ENCODE assay signal across 8 cellular contexts in the genomic region with DNA sequence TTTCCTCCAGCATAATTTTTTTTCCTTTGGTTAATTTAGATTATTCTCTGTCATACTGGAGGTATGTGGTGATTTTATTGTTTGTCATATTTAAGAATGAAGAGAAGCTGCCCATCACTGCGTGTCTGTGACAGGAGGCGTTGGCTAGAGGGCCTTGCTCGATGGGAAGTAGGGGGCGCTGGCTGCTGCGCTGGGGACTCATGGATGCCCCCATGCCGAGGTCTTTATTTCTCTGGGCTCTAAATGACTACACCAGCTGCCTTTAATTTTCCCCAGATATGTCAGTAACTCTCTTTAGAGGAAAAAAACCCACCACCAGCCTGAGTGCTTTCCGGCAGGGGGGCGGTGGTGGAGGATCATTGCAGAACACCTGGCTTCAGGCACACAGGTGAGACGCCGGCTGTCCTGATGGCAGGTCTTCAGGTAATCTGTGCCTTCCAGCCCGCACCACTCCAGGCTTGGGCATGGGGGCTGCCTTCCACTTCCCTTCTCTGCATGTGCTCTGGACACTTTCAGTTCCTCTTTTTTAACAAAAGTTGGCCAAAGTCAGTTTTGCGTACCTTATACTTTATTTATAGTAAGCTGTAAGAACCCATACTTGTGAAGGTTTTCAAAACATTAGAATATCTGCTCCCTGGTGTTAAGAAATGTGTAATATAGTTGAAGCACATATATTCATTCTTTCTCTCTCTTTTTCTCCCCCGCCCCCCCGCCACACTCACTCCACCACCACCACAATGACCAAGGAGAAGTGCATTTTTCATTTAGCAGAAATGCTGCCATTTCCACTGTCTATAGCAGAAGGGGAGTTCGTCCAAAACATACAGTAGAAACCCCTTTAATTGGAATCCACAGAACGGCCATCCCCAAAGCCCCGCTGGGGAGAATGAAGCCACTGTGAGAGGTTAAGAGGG.
DNase-seq lines count a peak whose midpoint lies in the region; ATAC-seq and TF ChIP-seq lines count a peak whose summit lies in the region.

No MANE protein-coding gene starts in this region.

- H3K27me3 ChIP-seq in KMS-11 (ENCODE audit: insufficient read depth, low read depth), result no peaks in the 10 kb centered on the region

- no peaks in the 10 kb centered on the region for H3K9me3 Mint-ChIP-seq in activated T-helper 17 cell treated with anti-CD3 and anti-CD28 coated beads, Interleukin-2, amount 50 U/mL, for 72 hours

- H3K4me1 Mint-ChIP-seq in activated T-helper 17 cell treated with anti-CD3 and anti-CD28 coated beads, Interleukin-2, amount 50 U/mL, for 72 hours, result peaks cover 14% of the 10 kb centered on the region

- peak overlapping the region; percentile 7; the same call in 1 of the 2 replicates for H3K4me2 ChIP-seq in KMS-11

- peak; percentile 83 for ATAC-seq in GM18498 (IDR thresholded peaks at IDR 0.05; ENCODE audit: unreplicated experiment)
- peak; percentile 69 for ATAC-seq in GM21528 (IDR thresholded peaks at IDR 0.05; ENCODE audit: low FRiP score, unreplicated experiment)
- ATAC-seq in GM19328 (IDR thresholded peaks at IDR 0.05; ENCODE audit: unreplicated experiment), result no peak
- ATAC-seq in activated T-helper 17 cell treated with anti-CD3 and anti-CD28 coated beads, Interleukin-2, amount 50 U/mL, for 72 hours (replicated peaks), result no peak

- no peaks in the 10 kb centered on the region for H4K20me1 ChIP-seq in KMS-11 (ENCODE audit: insufficient read depth)

- H3K27ac Mint-ChIP-seq in activated T-helper 17 cell treated with anti-CD3 and anti-CD28 coated beads, Interleukin-2, amount 50 U/mL, for 72 hours, result no peak overlapping the region

- no peaks in the 10 kb centered on the region for H3K27me3 Mint-ChIP-seq in activated T-helper 17 cell treated with anti-CD3 and anti-CD28 coated beads, Interleukin-2, amount 50 U/mL, for 72 hours

- DNase-seq in germinal center (ENCODE audit: low spot score) (peak; percentile 83), nucleus accumbens (lab: John Stamatoyannopoulos, UW) (no peak), A172 (ENCODE audit: low spot score) (no peak)

- no peak overlapping the region for H3K9ac ChIP-seq in KMS-11

- no peak overlapping the region for H3K4me3 Mint-ChIP-seq in activated T-helper 17 cell treated with anti-CD3 and anti-CD28 coated beads, Interleukin-2, amount 50 U/mL, for 72 hours

- no peak for TF ChIP-seq CTCF in KMS-11 (conservative IDR thresholded peaks at IDR 0.05; ENCODE audit: low read depth, low read length)

- peaks cover 6% of the 10 kb centered on the region for H3K4me1 ChIP-seq in KMS-11 (ENCODE audit: low read depth, poor library complexity, severe bottlenecking)

- peaks cover 33% of the 10 kb centered on the region for H3K36me3 Mint-ChIP-seq in activated T-helper 17 cell treated with anti-CD3 and anti-CD28 coated beads, Interleukin-2, amount 50 U/mL, for 72 hours (ENCODE audit: low read depth)

- no peak overlapping the region for H3K4me3 ChIP-seq in KMS-11 (IDR thresholded peaks at IDR 0.05; ENCODE audit: insufficient read depth, low read depth, low read length)

- no peaks in the 10 kb centered on the region for H3K79me2 ChIP-seq in KMS-11 (ENCODE audit: insufficient read depth, low read depth)

- H2AFZ ChIP-seq in KMS-11 (ENCODE audit: low read depth), result no peak overlapping the region

- H3K27ac ChIP-seq in KMS-11, result no peak overlapping the region

- H3K36me3 ChIP-seq in KMS-11 (ENCODE audit: insufficient read depth), result no peaks in the 10 kb centered on the region

Comparison
In these comparisons a context has a peak if more than half of its experiments do, and no peak if none do; other contexts are left out.
1. ATAC-seq: peak in GM18498 (single experiment) and GM21528 (single experiment); none in GM19328 (single experiment) and activated T-helper 17 cell treated with anti-CD3 and anti-CD28 coated beads, Interleukin-2, amount 50 U/mL, for 72 hours (single experiment).